Comparison of ENCODE assay signal across 1 cellular context in the genomic region with DNA sequence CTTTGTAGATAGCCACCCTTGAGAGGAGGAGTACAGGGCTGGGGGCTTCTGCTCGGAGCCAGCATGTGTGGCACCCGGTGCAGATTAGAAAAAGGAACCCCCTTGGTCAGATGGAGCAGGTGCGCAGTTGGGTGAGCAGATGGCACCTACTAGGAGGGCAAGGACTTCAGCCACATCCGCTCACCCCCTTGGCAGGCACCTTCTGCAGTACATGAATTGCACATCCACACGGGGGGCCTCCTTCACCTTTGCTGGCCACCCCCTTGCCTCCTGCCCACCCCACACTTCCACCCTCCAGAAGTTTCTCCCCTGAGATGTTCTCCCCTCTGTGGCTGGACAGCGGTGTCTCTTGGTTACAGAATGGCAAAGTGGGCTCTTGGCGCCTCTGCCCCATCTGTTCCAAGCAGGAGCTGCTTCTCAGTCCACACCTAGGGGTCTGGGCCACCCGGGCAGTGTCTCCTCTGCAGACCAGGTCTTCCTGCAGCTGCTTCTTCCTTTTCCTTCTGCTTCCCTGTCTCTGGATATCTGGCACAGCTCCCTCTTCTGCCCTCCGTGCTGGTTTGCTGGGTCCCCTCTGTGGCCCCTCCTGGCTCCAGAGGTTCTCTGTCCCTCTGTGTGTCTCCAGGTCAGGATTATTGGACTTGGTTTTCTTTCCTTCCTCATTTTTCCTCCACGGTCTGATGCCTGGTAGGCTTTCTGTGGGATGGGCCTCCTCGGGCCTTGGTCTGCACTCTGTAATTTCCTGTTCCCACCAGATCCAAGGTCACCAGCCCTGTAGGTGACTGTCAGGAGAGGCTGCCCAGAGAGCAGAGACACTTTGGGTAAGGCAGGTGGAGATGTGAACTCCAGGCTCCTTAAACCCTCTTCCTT.
TF ChIP-seq lines count a peak whose summit lies in the region.

No MANE protein-coding gene starts in this region.

TF ChIP-seq in H1, 55 proteins besides CTCF, POLR2A, EP300 and RAD21:
- no peak for TF ChIP-seq CTBP2 (IDR thresholded peaks at IDR 0.05; ENCODE audit: borderline replicate concordance, insufficient read depth, insufficient read length, low read length)
- no peak for TF ChIP-seq SIN3A (conservative IDR thresholded peaks at IDR 0.05 in 1 of 2, IDR thresholded peaks at IDR 0.05 in 1 of 2; ENCODE audit: low read depth in 1 of 2, low read length in 2 of 2)
- TF ChIP-seq RBBP5 (IDR thresholded peaks at IDR 0.05; ENCODE audit: borderline replicate concordance, low read depth, low read length) = no peak
- no peak for TF ChIP-seq KDM1A (IDR thresholded peaks at IDR 0.05; ENCODE audit: borderline replicate concordance, low read length)
- no peak for TF ChIP-seq SP1 (IDR thresholded peaks at IDR 0.05; ENCODE audit: low read depth, low read length)
- TF ChIP-seq GABPA (IDR thresholded peaks at IDR 0.05; ENCODE audit: borderline replicate concordance, insufficient read depth, low read length) = no peak
- TF ChIP-seq KDM4A (IDR thresholded peaks at IDR 0.05; ENCODE audit: low read depth, low read length, severe bottlenecking) = no peak
- TF ChIP-seq SP2 (IDR thresholded peaks at IDR 0.05; ENCODE audit: low read length) = no peak
- TF ChIP-seq CHD2 (IDR thresholded peaks at IDR 0.05; ENCODE audit: low read length) = no peak
- TF ChIP-seq HDAC6 (IDR thresholded peaks at IDR 0.05; ENCODE audit: low read depth, low read length) = no peak
- TF ChIP-seq EGR1 (IDR thresholded peaks at IDR 0.05; ENCODE audit: borderline replicate concordance, low read depth, low read length) = no peak
- no peak for TF ChIP-seq CHD1 (IDR thresholded peaks at IDR 0.05; ENCODE audit: low read depth, low read length)
- TF ChIP-seq POLR2AphosphoS5 (IDR thresholded peaks at IDR 0.05; ENCODE audit: low read depth, low read length) = no peak
- TF ChIP-seq BACH1 (IDR thresholded peaks at IDR 0.05; ENCODE audit: low read length) = no peak
- TF ChIP-seq TAF1 (IDR thresholded peaks at IDR 0.05; ENCODE audit: low read depth, low read length) = no peak
- TF ChIP-seq CBX5 (IDR thresholded peaks at IDR 0.05; ENCODE audit: low read depth, low read length) = no peak
- TF ChIP-seq SRF (IDR thresholded peaks at IDR 0.05; ENCODE audit: low read depth, low read length) = no peak
- no peak for TF ChIP-seq CEBPB (IDR thresholded peaks at IDR 0.05; ENCODE audit: low read depth, low read length)
